Comparison of ENCODE assay signal across 21 cellular contexts in the genomic region with DNA sequence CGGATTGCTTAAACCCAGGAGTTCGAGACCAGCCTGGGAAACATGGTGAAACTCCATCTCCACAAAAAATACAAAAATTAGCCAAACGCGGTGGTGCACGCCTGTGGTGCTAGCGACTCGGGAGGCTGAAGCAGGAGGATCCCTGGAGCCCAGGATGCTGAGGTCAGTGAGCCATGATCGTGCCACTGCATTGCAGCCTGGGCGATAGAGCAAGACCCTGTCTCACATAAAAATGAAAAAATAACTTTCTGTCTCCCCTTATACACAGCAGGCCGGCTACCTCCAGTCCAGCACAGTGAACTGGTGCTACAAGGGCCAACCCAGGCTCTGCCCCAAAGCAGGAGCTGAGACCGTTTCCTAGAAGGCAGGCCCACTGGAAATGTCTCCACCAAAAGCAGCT. TPM values are rescaled to one million over a fixed set of nuclear protein-coding genes. Genes with fewer than 3 reads are reported as not detected.
DNase-seq lines count a peak whose midpoint lies in the region; ATAC-seq, FAIRE-seq and TF ChIP-seq lines count a peak whose summit lies in the region.
"Had no signal": no experiment of that assay in that cellular context is flagged by ENCODE, and none has a peak within 500 bp of the region (broad histone marks: within the 10 kb centered on the region; RNA-seq: fewer than 3 reads in every experiment).

No MANE protein-coding gene starts in this region.

- H3K4me1 Mint-ChIP-seq in WTC11 = peaks cover 13% of the 10 kb centered on the region
- H3K4me1 Mint-ChIP-seq in nephron progenitor cell = peaks cover 19% of the 10 kb centered on the region
- H3K4me1 Mint-ChIP-seq: CD14-positive monocyte had no signal

- H3K27ac ChIP-seq in A549 (no peak overlapping the region), DND-41 (ENCODE audit: low read length) (no peak overlapping the region), colonic mucosa (no peak overlapping the region)
- H3K27ac ChIP-seq: HL-60 had no signal

- intact Hi-C loops in colonic mucosa (cut with DNase I) = no loop called here

- TF ChIP-seq CTCF in A549 (IDR thresholded peaks at IDR 0.05) (no peak), DND-41 (IDR thresholded peaks at IDR 0.05; ENCODE audit: borderline replicate concordance, extremely low read depth, low read length, poor library complexity, severe bottlenecking) (no peak), WTC11 (IDR thresholded peaks at IDR 0.05) (no peak), nephron progenitor cell (IDR thresholded peaks at IDR 0.05) (no peak), colonic mucosa (IDR thresholded peaks at IDR 0.05) (no peak)

- no peak for TF ChIP-seq POLR2A in A549 (IDR thresholded peaks at IDR 0.05; ENCODE audit: low read length)

- H3K4me1 ChIP-seq in A549 = no peaks in the 10 kb centered on the region
- H3K4me1 ChIP-seq in DND-41 (ENCODE audit: insufficient read depth, low read length) = no peaks in the 10 kb centered on the region
- H3K4me1 ChIP-seq in colonic mucosa = no peaks in the 10 kb centered on the region

- no peak for FAIRE-seq in A549 (lab: Jason Lieb, UNC)
- FAIRE-seq: D721Med, GM12892, GM19239 had no signal

- CTCF ChIA-PET in A549 (lab: Yijun Ruan, JAX) (interaction anchor here (0.8 to 5.1 kb wide), 6 partner anchors 8 to 176 kb away, joined by 3 to 44 read pairs (median 8); a partner anchor contains a TSS), WTC11 (lab: Charles Lee) (interaction anchor here (1.0 to 4.2 kb wide), 3 partner anchors 26 to 153 kb away, joined by 3 to 25 read pairs (median 6); no protein-coding TSS in a partner anchor)

- H3K79me2 ChIP-seq in DND-41 (ENCODE audit: insufficient read depth, low read length) = 0 out of 2 replicates have a peak, but pooled peaks cover 2% of the 10 kb centered on the region

- no peak overlapping the region for H3K4me3 Mint-ChIP-seq in WTC11
- H3K4me3 Mint-ChIP-seq in nephron progenitor cell = no peak overlapping the region
- H3K4me3 Mint-ChIP-seq: CD14-positive monocyte; CD8-positive, alpha-beta T cell; H9 had no signal

- H3K9me3 ChIP-seq in A549 (no peaks in the 10 kb centered on the region), DND-41 (ENCODE audit: insufficient read depth, low read length, severe bottlenecking) (no peaks in the 10 kb centered on the region), colonic mucosa (no peaks in the 10 kb centered on the region)

- H3K27ac Mint-ChIP-seq in WTC11 = no peak overlapping the region
- H3K27ac Mint-ChIP-seq in nephron progenitor cell = peak overlapping the region; percentile 54
- H3K27ac Mint-ChIP-seq: CD8-positive, alpha-beta T cell; H9; HFFc6 had no signal

- no peak overlapping the region for H2AFZ ChIP-seq in DND-41 (ENCODE audit: low read depth, low read length)

- H3K36me3 ChIP-seq in DND-41 (ENCODE audit: insufficient read depth, low read length) (peaks cover 22% of the 10 kb centered on the region), colonic mucosa (peaks cover 9% of the 10 kb centered on the region)

- TF ChIP-seq RAD21 in A549 (conservative IDR thresholded peaks at IDR 0.05 in 1 of 2, IDR thresholded peaks at IDR 0.05 in 1 of 2) = no peak

- ATAC-seq in A549 = peak; percentile 43 to 52; a peak in 5 of 6 replicates
- peak; percentile 32; the same call in 1 of the 3 replicates for ATAC-seq in DND-41 (ENCODE audit: insufficient read depth, low read depth)
- ATAC-seq in WTC11 = no peak
- no peak for ATAC-seq in GM18511 (IDR thresholded peaks at IDR 0.05; ENCODE audit: unreplicated experiment)
- no peak for ATAC-seq in HG03025 (IDR thresholded peaks at IDR 0.05; ENCODE audit: low FRiP score, unreplicated experiment)
- ATAC-seq: CD8-positive, alpha-beta T cell had no signal

- H4K20me1 ChIP-seq in DND-41 (ENCODE audit: insufficient read depth, low read length) = peaks cover 22% of the 10 kb centered on the region; the same call in 1 of the 2 replicates

- H3K27me3 Mint-ChIP-seq in WTC11 (ENCODE audit: low read depth) (no peaks in the 10 kb centered on the region), nephron progenitor cell (ENCODE audit: low read depth, poor library complexity) (no peaks in the 10 kb centered on the region)

- H3K27me3 ChIP-seq in DND-41 (ENCODE audit: insufficient read depth, low read length, poor library complexity) (no peaks in the 10 kb centered on the region), colonic mucosa (no peaks in the 10 kb centered on the region)

- H3K36me3 Mint-ChIP-seq in WTC11 (peaks cover 22% of the 10 kb centered on the region), nephron progenitor cell (ENCODE audit: low read depth) (peaks cover 56% of the 10 kb centered on the region)

- WGBS in A549 (ENCODE audit: missing lambda C conversion rate) = 94% methylated on average over 11 of the region's 11 CpGs

- H3K4me2 ChIP-seq in A549 = no peak overlapping the region
- no peak overlapping the region for H3K4me2 ChIP-seq in DND-41 (ENCODE audit: insufficient read depth, low read length)

- TF ChIP-seq EP300 in A549 (IDR thresholded peaks at IDR 0.05) = no peak

- H3K4me3 ChIP-seq in A549 (no peak overlapping the region), DND-41 (ENCODE audit: low read depth in 1 of 2, low read length in 2 of 2) (no peak overlapping the region), colonic mucosa (no peak overlapping the region)

- H3K9ac ChIP-seq in DND-41 (ENCODE audit: low read depth, low read length) (no peak overlapping the region), colonic mucosa (ENCODE audit: low read depth in 2 of 2, low read length in 2 of 2) (no peak overlapping the region)

- DNase-seq in A549 (ENCODE audit: low read depth in 1 of 2, low spot score in 1 of 2) (no peak), DND-41 (no peak), WTC11 (ENCODE audit: low spot score) (no peak), nephron progenitor cell (no peak), colonic mucosa (no peak), T1000 (lab: John Stamatoyannopoulos, UW) (no peak)
- DNase-seq: CD8-positive, alpha-beta T cell; COR-L47; DMS153; DMS79 treated with DMSO at 0.1 percent for 48 hours; GDM1; GOT3; H9; HFFc6 had no signal

- POLR2A ChIA-PET in A549 (lab: Yijun Ruan, JAX) (interaction anchor here (0.5 to 1.2 kb wide), 2 partner anchors 25 to 27 kb away, joined by 4 to 5 read pairs; no protein-coding TSS in a partner anchor), WTC11 (lab: Charles Lee) (no interaction called here)

- H3K9me3 Mint-ChIP-seq in WTC11 (peaks cover 4% of the 10 kb centered on the region; the same call in 1 of the 2 replicates), nephron progenitor cell (peaks cover 4% of the 10 kb centered on the region)
- H3K9me3 Mint-ChIP-seq: CD8-positive, alpha-beta T cell; H9; HFFc6 had no signal

TF ChIP-seq in A549, 52 proteins besides CTCF, POLR2A, EP300 and RAD21:
- TF ChIP-seq HDAC2 (IDR thresholded peaks at IDR 0.05) = no peak
- no peak for TF ChIP-seq CHD4 (IDR thresholded peaks at IDR 0.05; ENCODE audit: borderline replicate concordance)
- TF ChIP-seq, protein P1, sequence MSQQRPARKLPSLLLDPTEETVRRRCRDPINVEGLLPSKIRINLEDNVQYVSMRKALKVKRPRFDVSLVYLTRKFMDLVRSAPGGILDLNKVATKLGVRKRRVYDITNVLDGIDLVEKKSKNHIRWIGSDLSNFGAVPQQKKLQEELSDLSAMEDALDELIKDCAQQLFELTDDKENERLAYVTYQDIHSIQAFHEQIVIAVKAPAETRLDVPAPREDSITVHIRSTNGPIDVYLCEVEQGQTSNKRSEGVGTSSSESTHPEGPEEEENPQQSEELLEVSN (IDR thresholded peaks at IDR 0.05; ENCODE audit: borderline replicate concordance, low read depth) = no peak
- no peak for TF ChIP-seq RNF2 (IDR thresholded peaks at IDR 0.05; ENCODE audit: borderline replicate concordance, low read depth)
- TF ChIP-seq FOXS1 (CRISPR knock-in tag; IDR thresholded peaks at IDR 0.05) = no peak
- TF ChIP-seq MYC (IDR thresholded peaks at IDR 0.05; ENCODE audit: borderline replicate concordance, low read length) = no peak
- no peak for TF ChIP-seq POLR2AphosphoS2 (conservative IDR thresholded peaks at IDR 0.05; ENCODE audit: low read length)

TF ChIP-seq in WTC11, 78 proteins besides CTCF, POLR2A, EP300 and RAD21:
- TF ChIP-seq GTF2I (CRISPR knock-in tag; conservative IDR thresholded peaks at IDR 0.05) (no peak), SP1 (CRISPR knock-in tag; conservative IDR thresholded peaks at IDR 0.05) (no peak), ZNF121 (CRISPR knock-in tag; IDR thresholded peaks at IDR 0.05) (peak; percentile 75)

RNA-seq across cellular contexts. Expression of a gene that starts 59.7 kb away (rescaled TPM):
- polyA plus RNA-seq in A549 (2011; rRNA removed) (1,017 and 1,284 TPM in 2 replicates), A549 (2017; fragmentation: RNase III; extraction: RNeasy Plus Mini Kit Qiagen cat#74134 plus additional on column Dnase treatment) (1,548 to 1,575 TPM (median 1,561 TPM) in 3 replicates)
- polyA plus RNA-seq in A549 (2012; cell fraction: cytosol; rRNA removed) = 663 and 976 TPM in 2 replicates
- 278 and 353 TPM in 2 replicates for polyA plus RNA-seq in A549 (2012; cell fraction: nucleus; rRNA removed)
- 571 and 643 TPM in 2 replicates for polyA minus RNA-seq in A549 (2011; rRNA and poly(A)+ RNA removed)
- total RNA-seq in WTC11 (2021) (1,033 to 1,180 TPM (median 1,148 TPM) in 3 replicates), colonic mucosa (100 to 1,000 TPM; 533 to 644 TPM)

Comparison
In these comparisons a context has a peak if more than half of its experiments do, and no peak if none do; other contexts are left out.
1. ATAC-seq: peak in A549 (2 of 2) and DND-41 (single experiment); none in WTC11 (single experiment), GM18511 (single experiment) and HG03025 (single experiment).